ENCODE assay signal across 20 cellular contexts in the genomic region with DNA sequence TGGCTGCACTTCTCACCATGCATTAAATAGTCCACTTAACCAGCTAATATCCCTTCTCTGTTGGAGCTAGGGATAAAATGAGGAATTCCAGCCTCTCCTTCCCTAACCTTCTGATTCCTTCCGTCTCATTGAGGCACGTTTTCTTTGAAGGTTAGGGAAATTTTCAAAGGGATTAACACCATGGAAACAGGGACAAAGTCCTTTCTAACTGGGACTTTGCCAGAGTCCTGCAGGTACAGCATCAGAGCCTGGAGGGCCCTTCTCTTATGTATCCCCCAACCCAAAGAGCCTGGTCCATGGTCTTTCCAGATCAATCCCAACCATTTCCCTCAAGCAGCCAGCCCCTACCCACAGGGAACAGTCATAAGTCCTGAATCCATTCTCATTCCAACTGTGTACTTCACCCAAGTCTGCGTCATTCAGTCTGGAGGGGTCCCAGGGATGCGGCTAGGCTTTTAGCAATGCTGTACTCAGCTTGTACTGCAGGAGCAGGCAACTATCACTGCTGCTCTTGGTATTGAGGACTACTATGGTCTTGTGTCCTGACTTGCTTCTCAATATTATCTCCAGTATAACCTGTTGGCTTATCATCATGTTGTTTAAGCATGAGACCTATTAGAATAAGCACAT.
"Had no signal": no experiment of that assay in that cellular context is flagged by ENCODE, and none has a peak within 500 bp of the region (broad histone marks: within the 10 kb centered on the region; RNA-seq: fewer than 3 reads in every experiment).

No MANE protein-coding gene starts in this region.

- DNase-seq: activated CD4-positive, alpha-beta T cell treated with anti-CD3 and anti-CD28 coated beads for 1 hour; activated CD4-positive, alpha-beta T cell treated with anti-CD3 and anti-CD28 coated beads, Interleukin-2, amount 50 U/mL, for 48 hours; activated CD8-positive, alpha-beta memory T cell treated with anti-CD3 and anti-CD28 coated beads, Interleukin-2, amount 10 ng/mL, durations not matched to agents 7 days and 5 days; activated naive CD4-positive, alpha-beta T cell treated with anti-CD3 and anti-CD28 coated beads, Interleukin-2, amount 10 ng/mL, durations not matched to agents 7 days and 5 days; activated T-cell treated with anti-CD3 and anti-CD28 coated beads, Interleukin-2, amount 50 U/mL, for 1 hour; dermis blood vessel endothelial cell; effector memory CD8-positive, alpha-beta T cell; islet precursor cell; left lung; naive thymus-derived CD8-positive, alpha-beta T cell; retina; stimulated activated CD4-positive, alpha-beta T cell treated with anti-CD3 and anti-CD28 coated beads, Interleukin-4, amount 100 ng/mL, for 24 hours; stimulated activated naive CD4-positive, alpha-beta T cell treated with Interleukin-2 at 50 U/mL for 16 hours; T-helper 9 cell; transverse colon had no signal

- H3K27ac ChIP-seq: epithelial cell of prostate, left lung, skin epidermis, transverse colon, vagina had no signal

- H3K4me3 ChIP-seq: left lung, skin epidermis, transverse colon, vagina had no signal

- H3K4me1 Mint-ChIP-seq: activated CD8-positive, alpha-beta memory T cell treated with anti-CD3 and anti-CD28 coated beads, Interleukin-2, amount 10 ng/mL, durations not matched to agents 7 days and 5 days; activated naive CD4-positive, alpha-beta T cell treated with anti-CD3 and anti-CD28 coated beads, Interleukin-2, amount 10 ng/mL, durations not matched to agents 7 days and 5 days; memory B cell; naive thymus-derived CD8-positive, alpha-beta T cell had no signal

- H3K9me3 ChIP-seq: left lung, transverse colon, vagina had no signal

- H3K27me3 ChIP-seq: left lung, transverse colon, vagina had no signal

- H3K36me3 ChIP-seq: left lung, transverse colon, vagina had no signal

- H3K4me3 Mint-ChIP-seq: activated CD8-positive, alpha-beta memory T cell treated with anti-CD3 and anti-CD28 coated beads, Interleukin-2, amount 10 ng/mL, durations not matched to agents 7 days and 5 days; activated naive CD4-positive, alpha-beta T cell treated with anti-CD3 and anti-CD28 coated beads, Interleukin-2, amount 10 ng/mL, durations not matched to agents 7 days and 5 days; effector memory CD8-positive, alpha-beta T cell; memory B cell; naive thymus-derived CD8-positive, alpha-beta T cell had no signal

- H3K27ac Mint-ChIP-seq: activated CD8-positive, alpha-beta memory T cell treated with anti-CD3 and anti-CD28 coated beads, Interleukin-2, amount 10 ng/mL, durations not matched to agents 7 days and 5 days; activated naive CD4-positive, alpha-beta T cell treated with anti-CD3 and anti-CD28 coated beads, Interleukin-2, amount 10 ng/mL, durations not matched to agents 7 days and 5 days; activated T-helper 2 cell treated with anti-CD3 and anti-CD28 coated beads, Interferon-gamma antibody, Interleukin-2, Interleukin-4, amounts not matched to agents 10 μg/mL and 5 μg/mL and 100 μg/mL, durations not matched to agents 14 hours and 24 hours and 36 hours; effector memory CD8-positive, alpha-beta T cell; memory B cell; naive thymus-derived CD8-positive, alpha-beta T cell had no signal

- ATAC-seq: activated CD8-positive, alpha-beta memory T cell treated with anti-CD3 and anti-CD28 coated beads, Interleukin-2, amount 10 ng/mL, durations not matched to agents 7 days and 5 days; effector memory CD8-positive, alpha-beta T cell; left lung; naive thymus-derived CD8-positive, alpha-beta T cell had no signal

- H3K36me3 Mint-ChIP-seq: activated CD8-positive, alpha-beta memory T cell treated with anti-CD3 and anti-CD28 coated beads, Interleukin-2, amount 10 ng/mL, durations not matched to agents 7 days and 5 days; activated naive CD4-positive, alpha-beta T cell treated with anti-CD3 and anti-CD28 coated beads, Interleukin-2, amount 10 ng/mL, durations not matched to agents 7 days and 5 days; memory B cell; naive thymus-derived CD8-positive, alpha-beta T cell had no signal

- H3K9me3 Mint-ChIP-seq: activated naive CD4-positive, alpha-beta T cell treated with anti-CD3 and anti-CD28 coated beads, Interleukin-2, amount 10 ng/mL, durations not matched to agents 7 days and 5 days; activated T-helper 2 cell treated with anti-CD3 and anti-CD28 coated beads, Interferon-gamma antibody, Interleukin-2, Interleukin-4, amounts not matched to agents 10 μg/mL and 5 μg/mL and 100 μg/mL, durations not matched to agents 14 hours and 24 hours and 36 hours; effector memory CD8-positive, alpha-beta T cell; memory B cell; naive thymus-derived CD8-positive, alpha-beta T cell had no signal

- H3K27me3 Mint-ChIP-seq: activated naive CD4-positive, alpha-beta T cell treated with anti-CD3 and anti-CD28 coated beads, Interleukin-2, amount 10 ng/mL, durations not matched to agents 7 days and 5 days; memory B cell had no signal

- H3K4me1 ChIP-seq: left lung, transverse colon, vagina had no signal
